Comparison of ENCODE assay signal across 27 cellular contexts in genomic region chr6:165854061-165854862, GRCh38.
DNase-seq lines count a peak whose midpoint lies in the region; FAIRE-seq and TF ChIP-seq lines count a peak whose summit lies in the region.
"Had no signal": no experiment of that assay in that cellular context is flagged by ENCODE, and none has a peak within 500 bp of the region (broad histone marks: within the 10 kb centered on the region; RNA-seq: fewer than 3 reads in every experiment).

No MANE protein-coding gene starts in this region.

- no peaks in the 10 kb centered on the region for H3K9me3 Mint-ChIP-seq in endothelial cell (ENCODE audit: unreplicated experiment)
- H3K9me3 Mint-ChIP-seq: activated CD4-positive, alpha-beta T cell treated with anti-CD3 and anti-CD28 coated beads, Interleukin-2, amount 10 ng/mL, durations not matched to agents 7 days and 5 days; activated naive CD8-positive, alpha-beta T cell treated with anti-CD3 and anti-CD28 coated beads, Interleukin-2, amount 50 U/mL, for 24 hours; central memory CD8-positive, alpha-beta T cell; immature natural killer cell; mesothelial cell of epicardium had no signal

- H3K4me3 ChIP-seq in HUES64 (ENCODE audit: low read length): peak overlapping the region; percentile 54
- H3K4me3 ChIP-seq in smooth muscle cell: no peak overlapping the region
- no peak overlapping the region for H3K4me3 ChIP-seq in small intestine (ENCODE audit: low read depth in 1 of 2, low read length in 2 of 2)
- no peak overlapping the region for H3K4me3 ChIP-seq in prostate gland
- H3K4me3 ChIP-seq: GM12878, K562, left lung had no signal

- TF ChIP-seq POLR2A in prostate gland (IDR thresholded peaks at IDR 0.05): no peak

- H2AFZ ChIP-seq in smooth muscle cell (ENCODE audit: low read depth): no peak overlapping the region

- TF ChIP-seq CTCF in endothelial cell (IDR thresholded peaks at IDR 0.05; ENCODE audit: unreplicated experiment) (no peak), smooth muscle cell (IDR thresholded peaks at IDR 0.05; ENCODE audit: borderline replicate concordance, insufficient read depth, poor library complexity, severe bottlenecking) (no peak), prostate gland (IDR thresholded peaks at IDR 0.05) (no peak)

- DNase-seq in endothelial cell (ENCODE audit: low spot score): peak; percentile 25
- DNase-seq in left kidney (ENCODE audit: low read depth, low spot score): peak; percentile 65
- DNase-seq in smooth muscle cell (lab: John Stamatoyannopoulos, UW; ENCODE audit: unreplicated experiment): no peak
- DNase-seq in CD1c-positive myeloid dendritic cell (ENCODE audit: extremely low spot score): no peak
- DNase-seq in small intestine: no peak
- DNase-seq in prostate gland (ENCODE audit: low spot score): no peak
- DNase-seq: activated CD4-positive, alpha-beta T cell treated with anti-CD3 and anti-CD28 coated beads, Interleukin-2, amount 10 ng/mL, durations not matched to agents 7 days and 5 days; activated naive CD8-positive, alpha-beta T cell treated with anti-CD3 and anti-CD28 coated beads, Interleukin-2, amount 50 U/mL, for 24 hours; activated T-cell treated with anti-CD3 and anti-CD28 coated beads, Interleukin-2, amount 50 U/mL, for 48 hours; C1 segment of cervical spinal cord; Calu3; immature natural killer cell; left lung; naive thymus-derived CD4-positive, alpha-beta T cell; NCI-H1105; NCI-H2081 treated with DMSO at 0.1 percent for 48 hours; NCI-H345; SHP77 treated with DMSO at 0.1 percent for 48 hours; stimulated activated CD4-positive, alpha-beta T cell treated with anti-CD3 and anti-CD28 coated beads, Interleukin-4, amount 100 ng/mL, for 1 hour; substantia nigra; T-helper 9 cell had no signal

- H3K4me1 Mint-ChIP-seq in endothelial cell (ENCODE audit: unreplicated experiment): peaks cover 5% of the 10 kb centered on the region
- H3K4me1 Mint-ChIP-seq: central memory CD8-positive, alpha-beta T cell had no signal

- H3K4me3 Mint-ChIP-seq in endothelial cell (ENCODE audit: unreplicated experiment): no peak overlapping the region
- H3K4me3 Mint-ChIP-seq: activated CD4-positive, alpha-beta T cell treated with anti-CD3 and anti-CD28 coated beads, Interleukin-2, amount 10 ng/mL, durations not matched to agents 7 days and 5 days; activated naive CD8-positive, alpha-beta T cell treated with anti-CD3 and anti-CD28 coated beads, Interleukin-2, amount 50 U/mL, for 24 hours; central memory CD8-positive, alpha-beta T cell; immature natural killer cell; mesothelial cell of epicardium; naive thymus-derived CD4-positive, alpha-beta T cell had no signal

- 61% methylated on average over 67 of the region's 67 CpGs for WGBS in HUES64
- WGBS in smooth muscle cell (ENCODE audit: low lambda C conversion rate): 25% methylated on average over 67 of the region's 67 CpGs
- WGBS in small intestine, 3 donors: 11 to 14% (median 11%) methylated on average over 60 to 67 of the region's 67 CpGs
- 11% methylated on average over 62 of the region's 67 CpGs for WGBS in prostate gland

- no peak overlapping the region for H3K27ac ChIP-seq in HUES64 (ENCODE audit: low read depth, low read length)
- no peak overlapping the region for H3K27ac ChIP-seq in smooth muscle cell (ENCODE audit: low read depth)
- H3K27ac ChIP-seq in small intestine (ENCODE audit: low read depth in 1 of 2, low read length in 1 of 2): no peak overlapping the region
- H3K27ac ChIP-seq in prostate gland: no peak overlapping the region
- H3K27ac ChIP-seq: left lung, VCaP had no signal

- H3K9ac ChIP-seq in HUES64 (ENCODE audit: low read depth, low read length) (peak overlapping the region; percentile 22; the same call in 1 of the 2 replicates), smooth muscle cell (ENCODE audit: low read depth) (no peak overlapping the region)

- peaks cover 8% of the 10 kb centered on the region for H3K27me3 Mint-ChIP-seq in endothelial cell (ENCODE audit: unreplicated experiment)

- H3K4me1 ChIP-seq in HUES64 (ENCODE audit: insufficient read depth, low read length) (peaks cover 4% of the 10 kb centered on the region; the same call in 1 of the 2 replicates), smooth muscle cell (ENCODE audit: low read depth) (no peaks in the 10 kb centered on the region), small intestine (ENCODE audit: control insufficient read depth in 2 of 2, insufficient read depth in 1 of 2, low read depth in 1 of 2, low read length in 1 of 2) (no peaks in the 10 kb centered on the region), prostate gland (replicated peaks) (no peaks in the 10 kb centered on the region)

- FAIRE-seq in small intestine (lab: Jason Lieb, UNC): no peak
- FAIRE-seq: GM12878, K562 had no signal

- H3K79me2 ChIP-seq in smooth muscle cell (ENCODE audit: low read depth): no peaks in the 10 kb centered on the region

- H3K36me3 ChIP-seq in HUES64 (ENCODE audit: insufficient read depth, low read length): no peaks in the 10 kb centered on the region
- no peaks in the 10 kb centered on the region for H3K36me3 ChIP-seq in smooth muscle cell (ENCODE audit: low read depth)
- no peaks in the 10 kb centered on the region for H3K36me3 ChIP-seq in small intestine (ENCODE audit: control insufficient read depth in 2 of 2, insufficient read depth in 2 of 2, low read length in 2 of 2)
- H3K36me3 ChIP-seq in prostate gland: no peaks in the 10 kb centered on the region
- H3K36me3 ChIP-seq: left lung had no signal

- peak overlapping the region; percentile 48 for H3K4me2 ChIP-seq in smooth muscle cell

- no peaks in the 10 kb centered on the region for H4K20me1 ChIP-seq in smooth muscle cell (ENCODE audit: low read depth)

- peaks cover 70% of the 10 kb centered on the region for H3K27me3 ChIP-seq in HUES64 (ENCODE audit: insufficient read depth, low read length)
- peaks cover 89% of the 10 kb centered on the region for H3K27me3 ChIP-seq in smooth muscle cell (ENCODE audit: low read depth)
- peaks cover 5 to 10% of the 10 kb centered on the region in 2 donors for H3K27me3 ChIP-seq in small intestine (ENCODE audit: control insufficient read depth in 2 of 2, insufficient read depth in 2 of 2, low read length in 2 of 2)
- H3K27me3 ChIP-seq in prostate gland (replicated peaks; ENCODE audit: insufficient read depth): peaks cover 17% of the 10 kb centered on the region

- H3K9me3 ChIP-seq in HUES64 (ENCODE audit: insufficient read depth, low read depth, low read length) (no peaks in the 10 kb centered on the region), smooth muscle cell (replicated peaks; ENCODE audit: low read depth) (no peaks in the 10 kb centered on the region), small intestine (ENCODE audit: control insufficient read depth, low read depth) (no peaks in the 10 kb centered on the region), prostate gland (no peaks in the 10 kb centered on the region)
- H3K9me3 ChIP-seq: left lung had no signal

- no peaks in the 10 kb centered on the region for H3K36me3 Mint-ChIP-seq in endothelial cell (ENCODE audit: low read depth, unreplicated experiment)
- H3K36me3 Mint-ChIP-seq: immature natural killer cell, mesothelial cell of epicardium had no signal

- intact Hi-C loops in prostate gland (cut with DNase I): no loop called here

- H3F3A ChIP-seq in smooth muscle cell (ENCODE audit: low read depth): no peaks in the 10 kb centered on the region

- no peak overlapping the region for H3K27ac Mint-ChIP-seq in endothelial cell (ENCODE audit: unreplicated experiment)
- H3K27ac Mint-ChIP-seq: activated CD4-positive, alpha-beta T cell treated with anti-CD3 and anti-CD28 coated beads, Interleukin-2, amount 10 ng/mL, durations not matched to agents 7 days and 5 days; activated naive CD8-positive, alpha-beta T cell treated with anti-CD3 and anti-CD28 coated beads, Interleukin-2, amount 50 U/mL, for 24 hours; immature natural killer cell; mesothelial cell of epicardium; naive thymus-derived CD4-positive, alpha-beta T cell had no signal

Comparison
In these comparisons a context has a peak if more than half of its experiments do, and no peak if none do; other contexts are left out.
1. DNase-seq: peak in endothelial cell (single experiment) and left kidney (single experiment); none in smooth muscle cell (single experiment), CD1c-positive myeloid dendritic cell (single experiment), small intestine (single experiment) and prostate gland (single experiment).